In genomic region chr3:50616770-50617095, GRCh38 we compare ENCODE assay signal across 8 cellular contexts. TPM values are rescaled to one million over a fixed set of nuclear protein-coding genes. Genes with fewer than 3 reads are reported as not detected.
DNase-seq lines count a peak whose midpoint lies in the region; ATAC-seq and TF ChIP-seq lines count a peak whose summit lies in the region.

No MANE protein-coding gene starts in this region.

- ATAC-seq in HG02588 (IDR thresholded peaks at IDR 0.05; ENCODE audit: unreplicated experiment) (peak; percentile 66), left cardiac atrium (peak; percentile 84 to 85)

- intact Hi-C loops in left cardiac atrium (cut with DNase I), result loop anchor here (2.0 to 10.0 kb wide), 6 partner anchors 36 to 816 kb away; partner anchors contain the start of gene MANF (in 2 of the 2)
- intact Hi-C loops in prostate gland (cut with DNase I), result loop anchor here (2.0 to 10.0 kb wide), 5 partner anchors 58 to 1058 kb away; partner anchors contain the start of genes DOCK3, MANF and TEX264

- H3K9ac ChIP-seq in adipocyte (ENCODE audit: low read length), result peak overlapping the region; percentile 69

- TF ChIP-seq POLR2A in GM10847 (IDR thresholded peaks at IDR 0.05; ENCODE audit: extremely low read depth, insufficient read length) (peak; percentile 14), prostate gland (IDR thresholded peaks at IDR 0.05) (peak; percentile 31)

- peak overlapping the region; percentile 89 for H3K4me3 ChIP-seq in adipocyte (ENCODE audit: low read length)
- peak overlapping the region; percentile 54 to 86 for H3K4me3 ChIP-seq in prostate gland
- peak overlapping the region; percentile 76 for H3K4me3 ChIP-seq in urinary bladder (ENCODE audit: low read depth, low read length)

- H3K4me1 ChIP-seq in adipocyte (ENCODE audit: control insufficient read depth, insufficient read depth, low read length), result peaks cover 35% of the 10 kb centered on the region
- H3K4me1 ChIP-seq in prostate gland (replicated peaks), result peaks cover 17% of the 10 kb centered on the region
- peaks cover 2% of the 10 kb centered on the region for H3K4me1 ChIP-seq in urinary bladder (ENCODE audit: insufficient read depth)

- H3K9me3 ChIP-seq in adipocyte (ENCODE audit: control insufficient read depth, low read length) (no peaks in the 10 kb centered on the region), prostate gland (no peaks in the 10 kb centered on the region)

- WGBS in prostate gland, result 0% methylated on average over 14 of the region's 22 CpGs
- under 1% methylated on average over 22 of the region's 22 CpGs for WGBS in urinary bladder

- no peak for TF ChIP-seq CTCF in prostate gland (IDR thresholded peaks at IDR 0.05)

- H3K36me3 ChIP-seq in adipocyte (ENCODE audit: control insufficient read depth, insufficient read depth, low read length, severe bottlenecking) (no peaks in the 10 kb centered on the region), prostate gland (no peaks in the 10 kb centered on the region), urinary bladder (ENCODE audit: insufficient read depth) (no peaks in the 10 kb centered on the region)

- H3K27me3 ChIP-seq in adipocyte (replicated peaks; ENCODE audit: control insufficient read depth, insufficient read depth, low read length), result no peaks in the 10 kb centered on the region
- no peaks in the 10 kb centered on the region for H3K27me3 ChIP-seq in prostate gland (replicated peaks; ENCODE audit: insufficient read depth)

- H3K27ac ChIP-seq in prostate gland (peak overlapping the region; percentile 85 to 93), urinary bladder (ENCODE audit: low read depth) (peak overlapping the region; percentile 63)

- DNase-seq in NCI-H1092 treated with DMSO at 0.1 percent for 48 hours (lab: John Stamatoyannopoulos, UW), result peak; percentile 44
- peak; percentile 90 for DNase-seq in SW480 (ENCODE audit: low spot score)
- DNase-seq in adipocyte (ENCODE audit: low read depth), result peak; percentile 97
- peak; percentile 94 for DNase-seq in left cardiac atrium
- DNase-seq in prostate gland (ENCODE audit: low spot score), result peak; percentile 90

RNA-seq across cellular contexts. Expression of gene MAPKAPK3, which starts 0.2 kb away (rescaled TPM):
- total RNA-seq in left cardiac atrium, result 100 to 1,000 TPM; 170 to 177 TPM
- 10 to 100 TPM; 33.2 to 52.3 TPM for total RNA-seq in prostate gland
- 20.5 TPM for total RNA-seq in urinary bladder
- polyA plus RNA-seq in urinary bladder, result 23.0 TPM

RNA-seq across cellular contexts. Expression of gene CISH, which starts 5.2 kb away (rescaled TPM):
- total RNA-seq in left cardiac atrium (10 to 100 TPM in 1 of 2 donors, 1 to 10 TPM in 1; 10.0 to 41.9 TPM), prostate gland (1 to 10 TPM; 5.1 to 7.6 TPM), urinary bladder (5.0 TPM)
- 7.9 TPM for polyA plus RNA-seq in urinary bladder

RNA-seq across cellular contexts. Expression of gene HEMK1, which starts 47.4 kb away (rescaled TPM):
- total RNA-seq in left cardiac atrium (10 to 100 TPM; 11.8 to 19.7 TPM), prostate gland (10 to 100 TPM in 1 of 2 donors, 1 to 10 TPM in 1; 8.5 to 17.1 TPM), urinary bladder (15.0 TPM)
- polyA plus RNA-seq in urinary bladder, result 17.6 TPM

RNA-seq across cellular contexts. Expression of gene C3orf18, which starts 49.2 kb away (rescaled TPM):
- total RNA-seq in left cardiac atrium, result 10 to 100 TPM; 29.7 to 32.3 TPM
- 10 to 100 TPM in 1 of 2 donors, 1 to 10 TPM in 1; 7.5 to 11.0 TPM for total RNA-seq in prostate gland
- 9.3 TPM for total RNA-seq in urinary bladder
- 21.6 TPM for polyA plus RNA-seq in urinary bladder

RNA-seq across cellular contexts. Expression of gene DOCK3, which starts 58.0 kb away (rescaled TPM):
- total RNA-seq in left cardiac atrium, result 1 to 10 TPM; 2.8 to 3.8 TPM
- total RNA-seq in prostate gland, result 1 to 10 TPM in 1 of 2 donors, under 1 TPM in 1; 0.36 to 6.3 TPM
- total RNA-seq in urinary bladder, result 1.7 TPM
- polyA plus RNA-seq in urinary bladder, result 0.66 TPM

Comparison
In these comparisons a context has a peak if more than half of its experiments do, and no peak if none do; other contexts are left out.
1. Peak in every context shown above with its lines: DNase-seq, ATAC-seq, H3K4me3 ChIP-seq and H3K27ac ChIP-seq.
2. DNase-seq: peak in every context shown above with its lines; median percentile 97 in adipocyte; 94 in left cardiac atrium; 90 in SW480; 90 in prostate gland; 44 in NCI-H1092 treated with DMSO at 0.1 percent for 48 hours.